40 cellular contexts compared by ENCODE assay signal in genomic region chr19:46291829-46292228, GRCh38. TPM values are rescaled to one million over a fixed set of nuclear protein-coding genes. Genes with fewer than 3 reads are reported as not detected.
"Had no signal": no experiment of that assay in that cellular context is flagged by ENCODE, and none has a peak within 500 bp of the region (broad histone marks: within the 10 kb centered on the region; RNA-seq: fewer than 3 reads in every experiment).

No MANE protein-coding gene starts in this region.

- H3K27ac Mint-ChIP-seq: activated naive CD4-positive, alpha-beta T cell treated with anti-CD3 and anti-CD28 coated beads for 36 hours; activated naive CD4-positive, alpha-beta T cell treated with anti-CD3 and anti-CD28 coated beads, Interleukin-2, amount 10 ng/mL, durations not matched to agents 7 days and 5 days; activated naive CD4-positive, alpha-beta T cell treated with anti-CD3 and anti-CD28 coated beads, Interleukin-2, amount 50 U/mL, for 24 hours; activated naive CD4-positive, alpha-beta T cell treated with anti-CD3 and anti-CD28 coated beads, Interleukin-2, amount 50 U/mL, for 72 hours; activated naive CD8-positive, alpha-beta T cell; activated naive CD8-positive, alpha-beta T cell treated with anti-CD3 and anti-CD28 coated beads for 36 hours; activated naive CD8-positive, alpha-beta T cell treated with anti-CD3 and anti-CD28 coated beads, Interleukin-2, amount 10 ng/mL, durations not matched to agents 7 days and 5 days; activated naive CD8-positive, alpha-beta T cell treated with anti-CD3 and anti-CD28 coated beads, Interleukin-2, amount 50 U/mL, for 24 hours; activated T-cell treated with anti-CD3 and anti-CD28 coated beads, Interleukin-2, amount 50 U/mL, for 24 hours; activated T-cell treated with anti-CD3 and anti-CD28 coated beads, Interleukin-2, amount 50 U/mL, for 72 hours; activated T-helper 1 cell treated with anti-CD3 and anti-CD28 coated beads, Interleukin-12 subunit alpha, Interleukin-12 subunit beta, Interleukin-2, Interleukin-4 antibody, amounts not matched to agents 30 ng/mL and 10 ng/mL and 1 ng/mL, durations not matched to agents 14 hours and 24 hours and 36 hours; activated T-helper 17 cell treated with anti-CD3 and anti-CD28 coated beads, Interleukin-2, amount 50 U/mL, for 72 hours; activated T-helper 2 cell treated with anti-CD3 and anti-CD28 coated beads, Interferon-gamma antibody, Interleukin-2, Interleukin-4, amounts not matched to agents 10 μg/mL and 5 μg/mL and 100 μg/mL, durations not matched to agents 14 hours and 24 hours and 36 hours; brain had no signal

- H3K9me3 Mint-ChIP-seq: activated naive CD4-positive, alpha-beta T cell treated with anti-CD3 and anti-CD28 coated beads, Interleukin-2, amount 50 U/mL, for 24 hours; activated T-cell treated with anti-CD3 and anti-CD28 coated beads, Interleukin-2, amount 50 U/mL, for 4 hours; central memory CD8-positive, alpha-beta T cell had no signal

- H3K4me1 Mint-ChIP-seq: activated naive CD4-positive, alpha-beta T cell treated with anti-CD3 and anti-CD28 coated beads, Interleukin-2, amount 50 U/mL, for 24 hours; activated naive CD8-positive, alpha-beta T cell treated with anti-CD3 and anti-CD28 coated beads for 36 hours; activated naive CD8-positive, alpha-beta T cell treated with anti-CD3 and anti-CD28 coated beads, Interleukin-2, amount 50 U/mL, for 24 hours; activated T-helper 17 cell treated with anti-CD3 and anti-CD28 coated beads, Interleukin-2, amount 50 U/mL, for 72 hours; central memory CD8-positive, alpha-beta T cell had no signal

- DNase-seq: activated effector memory CD4-positive, alpha-beta T cell treated with anti-CD3 and anti-CD28 coated beads, Interleukin-2, amount 50 U/mL, for 16 hours; activated effector memory CD4-positive, alpha-beta T cell treated with Interleukin-2 at 50 U/mL for 16 hours; activated gamma-delta T cell; activated gamma-delta T cell treated with Interleukin-2 at 50 U/mL for 16 hours; activated naive CD4-positive, alpha-beta T cell; activated naive CD4-positive, alpha-beta T cell treated with anti-CD3 and anti-CD28 coated beads for 36 hours; activated naive CD4-positive, alpha-beta T cell treated with anti-CD3 and anti-CD28 coated beads, Interleukin-2, amount 10 ng/mL, durations not matched to agents 7 days and 5 days; activated naive CD4-positive, alpha-beta T cell treated with anti-CD3 and anti-CD28 coated beads, Interleukin-2, amount 50 U/mL, for 16 hours; activated naive CD4-positive, alpha-beta T cell treated with Interleukin-2 at 50 U/mL for 16 hours; activated naive CD8-positive, alpha-beta T cell treated with anti-CD3 and anti-CD28 coated beads for 36 hours; activated naive CD8-positive, alpha-beta T cell treated with anti-CD3 and anti-CD28 coated beads, Interleukin-2, amount 10 ng/mL, durations not matched to agents 7 days and 5 days; activated naive CD8-positive, alpha-beta T cell treated with anti-CD3 and anti-CD28 coated beads, Interleukin-2, amount 50 U/mL, for 24 hours; activated T-cell treated with anti-CD3 and anti-CD28 coated beads, Interleukin-2, amount 50 U/mL, for 1 hour; activated T-cell treated with anti-CD3 and anti-CD28 coated beads, Interleukin-2, amount 50 U/mL, for 24 hours; activated T-cell treated with anti-CD3 and anti-CD28 coated beads, Interleukin-2, amount 50 U/mL, for 4 hours; activated T-cell treated with anti-CD3 and anti-CD28 coated beads, Interleukin-2, amount 50 U/mL, for 48 hours; activated T-cell treated with anti-CD3 and anti-CD28 coated beads, Interleukin-2, amount 50 U/mL, for 72 hours; adrenal gland; amniotic stem cell; amygdala; anterior cingulate cortex; aorta; body of pancreas; brain microvascular endothelial cell; caudate nucleus; central memory CD4-positive, alpha-beta T cell; cerebellar nuclear complex had no signal

- H3K36me3 ChIP-seq: adrenal gland, ascending aorta, brain microvascular endothelial cell, breast epithelium, cardiac muscle cell had no signal

- H3K9me3 ChIP-seq: body of pancreas had no signal

- H3K36me3 Mint-ChIP-seq: activated naive CD4-positive, alpha-beta T cell treated with anti-CD3 and anti-CD28 coated beads, Interleukin-2, amount 10 ng/mL, durations not matched to agents 7 days and 5 days; activated naive CD4-positive, alpha-beta T cell treated with anti-CD3 and anti-CD28 coated beads, Interleukin-2, amount 50 U/mL, for 24 hours; activated naive CD8-positive, alpha-beta T cell treated with anti-CD3 and anti-CD28 coated beads for 36 hours; activated naive CD8-positive, alpha-beta T cell treated with anti-CD3 and anti-CD28 coated beads, Interleukin-2, amount 10 ng/mL, durations not matched to agents 7 days and 5 days; brain had no signal

- ATAC-seq: activated naive CD4-positive, alpha-beta T cell treated with anti-CD3 and anti-CD28 coated beads, Interleukin-2, amount 50 U/mL, for 72 hours; activated naive CD8-positive, alpha-beta T cell treated with anti-CD3 and anti-CD28 coated beads, Interleukin-2, amount 50 U/mL, for 24 hours; activated T-cell treated with anti-CD3 and anti-CD28 coated beads, Interleukin-2, amount 50 U/mL, for 4 hours; activated T-cell treated with anti-CD3 and anti-CD28 coated beads, Interleukin-2, amount 50 U/mL, for 72 hours; activated T-helper 17 cell treated with anti-CD3 and anti-CD28 coated beads, Interleukin-2, amount 50 U/mL, for 72 hours; body of pancreas had no signal

- H3K27ac ChIP-seq: adrenal gland, ascending aorta, body of pancreas, brain microvascular endothelial cell, breast epithelium, cardiac muscle cell had no signal

- H3K27me3 ChIP-seq: adrenal gland, ascending aorta, body of pancreas, brain microvascular endothelial cell, breast epithelium, cardiac muscle cell had no signal

- FAIRE-seq: astrocyte, bronchial epithelial cell had no signal

- H3K4me3 ChIP-seq: adrenal gland, ascending aorta, body of pancreas, breast epithelium, cardiac muscle cell had no signal

- H3K4me3 Mint-ChIP-seq: activated naive CD4-positive, alpha-beta T cell treated with anti-CD3 and anti-CD28 coated beads for 36 hours; activated naive CD4-positive, alpha-beta T cell treated with anti-CD3 and anti-CD28 coated beads, Interleukin-2, amount 10 ng/mL, durations not matched to agents 7 days and 5 days; activated naive CD4-positive, alpha-beta T cell treated with anti-CD3 and anti-CD28 coated beads, Interleukin-2, amount 50 U/mL, for 24 hours; activated naive CD8-positive, alpha-beta T cell; activated naive CD8-positive, alpha-beta T cell treated with anti-CD3 and anti-CD28 coated beads for 36 hours; activated naive CD8-positive, alpha-beta T cell treated with anti-CD3 and anti-CD28 coated beads, Interleukin-2, amount 10 ng/mL, durations not matched to agents 7 days and 5 days; activated naive CD8-positive, alpha-beta T cell treated with anti-CD3 and anti-CD28 coated beads, Interleukin-2, amount 50 U/mL, for 24 hours; activated T-cell treated with anti-CD3 and anti-CD28 coated beads, Interleukin-2, amount 50 U/mL, for 24 hours; activated T-cell treated with anti-CD3 and anti-CD28 coated beads, Interleukin-2, amount 50 U/mL, for 4 hours; activated T-cell treated with anti-CD3 and anti-CD28 coated beads, Interleukin-2, amount 50 U/mL, for 72 hours; activated T-helper 1 cell treated with anti-CD3 and anti-CD28 coated beads, Interleukin-12 subunit alpha, Interleukin-12 subunit beta, Interleukin-2, Interleukin-4 antibody, amounts not matched to agents 30 ng/mL and 10 ng/mL and 1 ng/mL, durations not matched to agents 14 hours and 24 hours and 36 hours; activated T-helper 17 cell treated with anti-CD3 and anti-CD28 coated beads, Interleukin-2, amount 50 U/mL, for 72 hours; brain; central memory CD8-positive, alpha-beta T cell had no signal

RNA-seq across cellular contexts. Expression of gene HIF3A, which starts 5.0 kb away (rescaled TPM):
- total RNA-seq: activated naive CD4-positive, alpha-beta T cell treated with anti-CD3 and anti-CD28 coated beads for 36 hours; activated naive CD4-positive, alpha-beta T cell treated with anti-CD3 and anti-CD28 coated beads, Interleukin-2, amount 50 U/mL, for 72 hours; activated naive CD8-positive, alpha-beta T cell treated with anti-CD3 and anti-CD28 coated beads for 36 hours; activated naive CD8-positive, alpha-beta T cell treated with anti-CD3 and anti-CD28 coated beads, Interleukin-2, amount 10 ng/mL, durations not matched to agents 7 days and 5 days; activated T-cell treated with anti-CD3 and anti-CD28 coated beads, Interleukin-2, amount 50 U/mL, for 72 hours; activated T-helper 1 cell treated with anti-CD3 and anti-CD28 coated beads, Interleukin-12 subunit alpha, Interleukin-12 subunit beta, Interleukin-2, Interleukin-4 antibody, amounts not matched to agents 30 ng/mL and 10 ng/mL and 1 ng/mL, durations not matched to agents 14 hours and 24 hours and 36 hours; activated T-helper 17 cell treated with anti-CD3 and anti-CD28 coated beads, Interleukin-2, amount 50 U/mL, for 72 hours; activated T-helper 2 cell treated with anti-CD3 and anti-CD28 coated beads, Interferon-gamma antibody, Interleukin-2, Interleukin-4, amounts not matched to agents 10 μg/mL and 5 μg/mL and 100 μg/mL, durations not matched to agents 14 hours and 24 hours and 36 hours had no signal
